Comparison of ENCODE assay signal across 16 cellular contexts in genomic region chr1:118300808-118301207, GRCh38.
"Had no signal": no experiment of that assay in that cellular context is flagged by ENCODE, and none has a peak within 500 bp of the region (broad histone marks: within the 10 kb centered on the region; RNA-seq: fewer than 3 reads in every experiment).

No MANE protein-coding gene starts in this region.

- H3K9me3 ChIP-seq: breast epithelium, esophagus muscularis mucosa, heart left ventricle, neutrophil, right lobe of liver, suprapubic skin, upper lobe of left lung had no signal

- H3K27ac Mint-ChIP-seq: activated CD4-positive, alpha-beta memory T cell treated with anti-CD3 and anti-CD28 coated beads for 36 hours; activated naive CD8-positive, alpha-beta T cell treated with anti-CD3 and anti-CD28 coated beads, Interleukin-2, amount 10 ng/mL, durations not matched to agents 7 days and 5 days; activated T-cell treated with anti-CD3 and anti-CD28 coated beads, Interleukin-2, amount 50 U/mL, for 72 hours had no signal

- H3K4me1 Mint-ChIP-seq: activated naive CD8-positive, alpha-beta T cell treated with anti-CD3 and anti-CD28 coated beads, Interleukin-2, amount 10 ng/mL, durations not matched to agents 7 days and 5 days had no signal

- H3K27me3 ChIP-seq: breast epithelium, esophagus muscularis mucosa, heart left ventricle, neutrophil, right lobe of liver, suprapubic skin, upper lobe of left lung had no signal

- H3K4me3 ChIP-seq: breast epithelium, esophagus muscularis mucosa, heart left ventricle, right lobe of liver, suprapubic skin, upper lobe of left lung had no signal

- H3K4me3 Mint-ChIP-seq: activated CD4-positive, alpha-beta memory T cell treated with anti-CD3 and anti-CD28 coated beads for 36 hours; activated naive CD8-positive, alpha-beta T cell treated with anti-CD3 and anti-CD28 coated beads, Interleukin-2, amount 10 ng/mL, durations not matched to agents 7 days and 5 days; activated T-cell treated with anti-CD3 and anti-CD28 coated beads, Interleukin-2, amount 50 U/mL, for 72 hours had no signal

- H3K9me3 Mint-ChIP-seq: activated CD4-positive, alpha-beta memory T cell treated with anti-CD3 and anti-CD28 coated beads for 36 hours; activated naive CD8-positive, alpha-beta T cell treated with anti-CD3 and anti-CD28 coated beads, Interleukin-2, amount 10 ng/mL, durations not matched to agents 7 days and 5 days; activated T-cell treated with anti-CD3 and anti-CD28 coated beads, Interleukin-2, amount 50 U/mL, for 72 hours had no signal

- H3K27me3 Mint-ChIP-seq: activated CD4-positive, alpha-beta memory T cell treated with anti-CD3 and anti-CD28 coated beads for 36 hours; activated naive CD8-positive, alpha-beta T cell treated with anti-CD3 and anti-CD28 coated beads, Interleukin-2, amount 10 ng/mL, durations not matched to agents 7 days and 5 days had no signal

- H3K36me3 ChIP-seq: breast epithelium, esophagus muscularis mucosa, heart left ventricle, neutrophil, right lobe of liver, suprapubic skin, upper lobe of left lung had no signal

- DNase-seq: activated CD4-positive, alpha-beta memory T cell treated with anti-CD3 and anti-CD28 coated beads for 36 hours; activated gamma-delta T cell treated with Interleukin-2 at 50 U/mL for 16 hours; activated naive CD8-positive, alpha-beta T cell treated with anti-CD3 and anti-CD28 coated beads, Interleukin-2, amount 10 ng/mL, durations not matched to agents 7 days and 5 days; activated T-cell treated with anti-CD3 and anti-CD28 coated beads, Interleukin-2, amount 50 U/mL, for 72 hours; anterior cingulate cortex; heart left ventricle; right lobe of liver; stimulated activated CD4-positive, alpha-beta T cell treated with anti-CD3 and anti-CD28 coated beads, Interleukin-2, amount 100 ng/mL, for 24 hours; stimulated activated CD8-positive, alpha-beta memory T cell treated with anti-CD3 and anti-CD28 coated beads, Interleukin-4, amount 100 ng/mL, for 48 hours; stimulated activated naive CD8-positive, alpha-beta T cell treated with anti-CD3 and anti-CD28 coated beads, Interleukin-15, Interleukin-2, amounts not matched to agents 100 U/mL and 50 U/mL, for 24 hours; T-helper 9 cell; upper lobe of left lung had no signal

- ATAC-seq: activated T-cell treated with anti-CD3 and anti-CD28 coated beads, Interleukin-2, amount 50 U/mL, for 72 hours; heart left ventricle; right lobe of liver; stimulated activated naive CD8-positive, alpha-beta T cell treated with anti-CD3 and anti-CD28 coated beads, Interleukin-15, Interleukin-2, amounts not matched to agents 100 U/mL and 50 U/mL, for 24 hours had no signal

- H3K27ac ChIP-seq: breast epithelium, esophagus muscularis mucosa, heart left ventricle, neutrophil, right lobe of liver, suprapubic skin, upper lobe of left lung had no signal

- H3K4me1 ChIP-seq: breast epithelium, right lobe of liver had no signal

- H3K36me3 Mint-ChIP-seq: activated CD4-positive, alpha-beta memory T cell treated with anti-CD3 and anti-CD28 coated beads for 36 hours; activated naive CD8-positive, alpha-beta T cell treated with anti-CD3 and anti-CD28 coated beads, Interleukin-2, amount 10 ng/mL, durations not matched to agents 7 days and 5 days had no signal
